Comparison of ENCODE assay signal across 10 cellular contexts in the genomic region with DNA sequence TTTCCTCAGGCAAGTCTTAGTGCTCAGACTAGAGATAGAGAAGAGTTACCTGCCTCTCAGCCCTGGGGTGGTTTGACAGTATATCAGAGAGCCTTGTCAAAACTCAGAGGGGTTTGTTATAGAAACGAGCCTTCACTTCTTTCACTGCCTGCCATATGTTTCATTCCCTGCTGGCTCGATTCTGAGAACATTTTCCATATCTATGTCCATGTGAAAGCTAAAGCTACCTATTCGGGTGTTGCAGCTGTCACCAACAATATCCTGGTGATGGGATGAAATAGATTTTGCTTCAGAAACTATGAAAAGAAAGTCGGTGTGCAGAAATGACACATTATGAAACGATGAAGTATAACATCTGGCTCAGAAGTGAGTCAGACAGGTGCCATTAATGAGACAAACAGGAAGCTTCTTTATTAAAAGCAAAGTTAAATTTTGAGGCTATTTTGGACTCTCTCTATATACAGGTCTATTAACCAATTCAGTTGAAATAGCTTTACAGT. TPM values are rescaled to one million over a fixed set of nuclear protein-coding genes. Genes with fewer than 3 reads are reported as not detected.
DNase-seq lines count a peak whose midpoint lies in the region; ATAC-seq, FAIRE-seq and TF ChIP-seq lines count a peak whose summit lies in the region.
"Had no signal": no experiment of that assay in that cellular context is flagged by ENCODE, and none has a peak within 500 bp of the region (broad histone marks: within the 10 kb centered on the region; RNA-seq: fewer than 3 reads in every experiment).

No MANE protein-coding gene starts in this region.

- 2% methylated on average over 5 of the region's 5 CpGs for WGBS in GM12878 (ENCODE audit: insufficient coverage, insufficient replicate concordance, low lambda C conversion rate, missing lambda C conversion rate)
- 56 to 72% (median 56%) methylated on average over 5 of the region's 5 CpGs for whole genome bisulfite sequencing in ovary, 3 donors

- H3K27ac ChIP-seq in GM12878 (ENCODE audit: control insufficient read depth, insufficient read depth), result peak overlapping the region; percentile 55
- no peak overlapping the region for H3K27ac ChIP-seq in ovary

- in situ Hi-C loops in GM12878 (cut with MboI), result no loop called here

- BruUV-seq in GM12878 (replicated peaks; lab: Mats Ljungman, UMichigan), result no TSS peak

- TF ChIP-seq EP300 in GM12878 (IDR thresholded peaks at IDR 0.05; ENCODE audit: borderline replicate concordance in 1 of 2, control insufficient read depth in 1 of 2, low read depth in 2 of 2, low read length in 2 of 2) (peak in 1 of 2 experiments; percentile 89; a peak in 3 of 4 replicates), ovary (IDR thresholded peaks at IDR 0.05) (no peak)

- no peak overlapping the region for H3K9ac ChIP-seq in GM12878 (ENCODE audit: control insufficient read depth, insufficient read depth, low read length)

- peak overlapping the region; percentile 81 for H3K4me2 ChIP-seq in GM12878 (ENCODE audit: control insufficient read depth, insufficient read depth)

- SMC1A ChIA-PET in GM12878 (lab: Charles Lee; ENCODE audit: uncharacterized antibody, unreplicated experiment), result interaction anchor here (1.0 to 8.8 kb wide), 24 partner anchors 9 to 147 kb away, joined by 3 to 138 read pairs (median 6); no protein-coding TSS in a partner anchor

- peak; percentile 69 for FAIRE-seq in GM12878 (lab: Jason Lieb, UNC)
- FAIRE-seq: endometrium had no signal

- peak; percentile 72 for DNase-seq in GM12878 (ENCODE audit: low read depth, low spot score)
- no peak for DNase-seq in Kasumi-1 (lab: John Stamatoyannopoulos, UW)
- no peak for DNase-seq in ovary
- no peak for DNase-seq in foreskin fibroblast
- DNase-seq in HUDEP-2 (lab: John Stamatoyannopoulos, UW; ENCODE audit: unreplicated experiment in 76 of 76), result no peak
- DNase-seq: stimulated activated CD4-positive, alpha-beta T cell treated with anti-CD3 and anti-CD28 coated beads, Interleukin-4, amount 100 ng/mL, for 4 hours had no signal

- RAD21 ChIA-PET in GM12878 (lab: Charles Lee; ENCODE audit: unreplicated experiment), result interaction anchor here (0.8 to 6.5 kb wide), 16 partner anchors 9 to 69 kb away, joined by 3 to 71 read pairs (median 6); no protein-coding TSS in a partner anchor

- H3K27me3 ChIP-seq in GM12878 (replicated peaks in 1 of 2; ENCODE audit: control insufficient read depth in 2 of 2, insufficient read depth in 2 of 2, low read length in 1 of 2) (no peaks in the 10 kb centered on the region), ovary (no peaks in the 10 kb centered on the region)

- TF ChIP-seq POLR2A in GM12878 (IDR thresholded peaks at IDR 0.05; ENCODE audit: low read depth, low read length) (no peak), ovary (IDR thresholded peaks at IDR 0.05) (no peak)

- CTCF ChIA-PET in GM12878 (lab: Yijun Ruan, JAX), result interaction anchor here (0.9 to 8.4 kb wide), 10 partner anchors 13 to 169 kb away, joined by 3 to 68 read pairs (median 5); no protein-coding TSS in a partner anchor

- H3K4me1 ChIP-seq in GM12878 (ENCODE audit: control insufficient read depth, insufficient read depth, low read length), result peaks cover 19% of the 10 kb centered on the region
- peaks cover 2% of the 10 kb centered on the region for H3K4me1 ChIP-seq in ovary (ENCODE audit: insufficient read depth)

- H3K4me3 ChIP-seq in GM12878 (0 out of 2 replicates have a peak overlapping the region, but pooled peaks have one; percentile 6), ovary (no peak overlapping the region), foreskin fibroblast (ENCODE audit: low read depth in 1 of 2, low read length in 2 of 2) (no peak overlapping the region)

- POLR2A ChIA-PET in GM12878 (lab: Charles Lee), result interaction anchor here (0.5 to 10.2 kb wide), 11 partner anchors 10 to 162 kb away, joined by 3 to 65 read pairs (median 7); no protein-coding TSS in a partner anchor

- H3K36me3 ChIP-seq in GM12878 (ENCODE audit: control insufficient read depth in 2 of 2, insufficient read depth in 2 of 2, low read length in 1 of 2) (no peaks in the 10 kb centered on the region), ovary (no peaks in the 10 kb centered on the region)

- no peaks in the 10 kb centered on the region for H3K79me2 ChIP-seq in GM12878 (ENCODE audit: control insufficient read depth, insufficient read depth, low read length)

- H4K20me1 ChIP-seq in GM12878 (ENCODE audit: control insufficient read depth, insufficient read depth), result no peaks in the 10 kb centered on the region

- ATAC-seq in GM18520 (IDR thresholded peaks at IDR 0.05; ENCODE audit: unreplicated experiment) (peak; percentile 88), GM21390 (IDR thresholded peaks at IDR 0.05; ENCODE audit: unreplicated experiment) (peak; percentile 86), HG03175 (IDR thresholded peaks at IDR 0.05; ENCODE audit: unreplicated experiment) (peak; percentile 95), GM12878 (peak; percentile 89)

- intact Hi-C loops in GM12878 (cut with micrococcal nuclease; ENCODE audit: unreplicated experiment), result loop anchor here (1.0 to 5.0 kb wide), 3 partner anchors 27 to 63 kb away; no protein-coding TSS in a partner anchor
- intact Hi-C loops in ovary (cut with DNase I), result no loop called here

- peak overlapping the region; percentile 24 for H2AFZ ChIP-seq in GM12878 (ENCODE audit: control insufficient read depth, low read depth, low read length)

- H3K9me3 ChIP-seq in GM12878 (replicated peaks; ENCODE audit: control insufficient read depth, insufficient read depth, low read length), result no peaks in the 10 kb centered on the region; the same call in 2 of the 3 replicates
- H3K9me3 ChIP-seq in ovary, result no peaks in the 10 kb centered on the region

- TF ChIP-seq RAD21 in GM12878 (IDR thresholded peaks at IDR 0.05; ENCODE audit: insufficient read depth, low read depth, low read length), result peak; percentile 16; the same call in 1 of the 2 replicates

- TF ChIP-seq CTCF in GM12878 (IDR thresholded peaks at IDR 0.05 in 2 of 3, conservative IDR thresholded peaks at IDR 0.05 in 1 of 3; ENCODE audit: control insufficient read depth in 2 of 3, extremely low read depth in 1 of 3, insufficient read depth in 1 of 3, low read depth in 3 of 3, low read length in 3 of 3) (no peak), ovary (IDR thresholded peaks at IDR 0.05) (no peak), foreskin fibroblast (IDR thresholded peaks at IDR 0.05; ENCODE audit: low read depth, low read length) (no peak)

TF ChIP-seq in GM12878, 131 proteins besides CTCF, POLR2A, EP300 and RAD21 (continues in another document):
- TF ChIP-seq, protein P1, sequence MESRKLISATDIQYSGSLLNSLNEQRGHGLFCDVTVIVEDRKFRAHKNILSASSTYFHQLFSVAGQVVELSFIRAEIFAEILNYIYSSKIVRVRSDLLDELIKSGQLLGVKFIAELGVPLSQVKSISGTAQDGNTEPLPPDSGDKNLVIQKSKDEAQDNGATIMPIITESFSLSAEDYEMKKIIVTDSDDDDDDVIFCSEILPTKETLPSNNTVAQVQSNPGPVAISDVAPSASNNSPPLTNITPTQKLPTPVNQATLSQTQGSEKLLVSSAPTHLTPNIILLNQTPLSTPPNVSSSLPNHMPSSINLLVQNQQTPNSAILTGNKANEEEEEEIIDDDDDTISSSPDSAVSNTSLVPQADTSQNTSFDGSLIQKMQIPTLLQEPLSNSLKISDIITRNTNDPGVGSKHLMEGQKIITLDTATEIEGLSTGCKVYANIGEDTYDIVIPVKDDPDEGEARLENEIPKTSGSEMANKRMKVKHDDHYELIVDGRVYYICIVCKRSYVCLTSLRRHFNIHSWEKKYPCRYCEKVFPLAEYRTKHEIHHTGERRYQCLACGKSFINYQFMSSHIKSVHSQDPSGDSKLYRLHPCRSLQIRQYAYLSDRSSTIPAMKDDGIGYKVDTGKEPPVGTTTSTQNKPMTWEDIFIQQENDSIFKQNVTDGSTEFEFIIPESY (IDR thresholded peaks at IDR 0.05), result no peak
- TF ChIP-seq CEBPB (IDR thresholded peaks at IDR 0.05; ENCODE audit: borderline replicate concordance in 1 of 2, low read depth in 2 of 2, low read length in 2 of 2), result no peak; a peak in 1 of 4 replicates
- no peak for TF ChIP-seq RFX5 (IDR thresholded peaks at IDR 0.05; ENCODE audit: low read depth, low read length)

RNA-seq across cellular contexts. Expression of a gene that starts 56.1 kb away (rescaled TPM):
- 423 and 495 TPM in 2 replicates for total RNA-seq in GM12878 (2013; cell fraction: nucleolus; rRNA removed)
- total RNA-seq in GM12878 (2014; rRNA removed) (73.1 and 79.9 TPM in 2 replicates), GM12878 (2014; rRNA removed; fragmentation: Illumina TruSeq; extraction: Trizol) (107 and 110 TPM in 2 replicates), GM12878 (2021) (56.6 and 64.2 TPM in 2 replicates), ovary (10 to 100 TPM; 34.6 to 99.8 (median 53.1) TPM)
- 28.9 TPM for polyA plus RNA-seq in GM12878 (2011; ENCODE audit: low read depth)
- polyA plus RNA-seq in GM12878 (2011; rRNA removed) (121 and 166 TPM in 2 replicates), GM12878 (2014; fragmentation: Illumina TruSeq; extraction: Trizol) (76.6 and 104 TPM in 2 replicates), GM12878 (2014; fragmentation: Nextera tagmentation; extraction: Ambion mirVana) (100 to 1,000 TPM; 102 to 127 TPM), GM12878 (2014; rRNA removed) (40.1 and 48.6 TPM in 2 replicates), GM12878 (2016; fragmentation: Nextera tagmentation; extraction: Ambion mirVana) (100 to 1,000 TPM; 104 TPM), ovary (10 to 100 TPM; 31.4 to 38.8 TPM)
- 44.8 and 49.0 TPM in 2 replicates for polyA plus RNA-seq in GM12878 (2011; cell fraction: cytosol; rRNA removed)
- 61.7 and 70.9 TPM in 2 replicates for polyA plus RNA-seq in GM12878 (2011; cell fraction: nucleus; rRNA removed)
- polyA plus RNA-seq in GM12878 (2012), result 40.5 and 47.5 TPM in 2 replicates
- polyA minus RNA-seq in GM12878 (2011; rRNA and poly(A)+ RNA removed), result 61.1 and 79.8 TPM in 2 replicates
- 20.8 and 33.6 TPM in 2 replicates for polyA minus RNA-seq in GM12878 (2011; cell fraction: cytosol; rRNA and poly(A)+ RNA removed)
- polyA minus RNA-seq in GM12878 (2011; cell fraction: nucleus; rRNA and poly(A)+ RNA removed), result 136 and 215 TPM in 2 replicates
